In genomic region chr11:41879186-41879738, GRCh38 we compare ENCODE assay signal across 25 cellular contexts.
DNase-seq lines count a peak whose midpoint lies in the region; ATAC-seq, FAIRE-seq and TF ChIP-seq lines count a peak whose summit lies in the region.
"Had no signal": no experiment of that assay in that cellular context is flagged by ENCODE, and none has a peak within 500 bp of the region (broad histone marks: within the 10 kb centered on the region; RNA-seq: fewer than 3 reads in every experiment).

No MANE protein-coding gene starts in this region.

- H4K20me1 ChIP-seq in HepG2 (ENCODE audit: insufficient read depth, low read length): no peaks in the 10 kb centered on the region

- ATAC-seq in HepG2 (no peak), right lobe of liver (no peak), Right ventricle myocardium superior (ENCODE audit: poor library complexity) (no peak), left cardiac atrium (no peak)
- ATAC-seq: upper lobe of right lung had no signal

- TF ChIP-seq EP300 in HepG2 (IDR thresholded peaks at IDR 0.05; ENCODE audit: low read depth in 2 of 2, low read length in 2 of 2) (no peak), HepG2 (CRISPR knock-in tag; IDR thresholded peaks at IDR 0.05; ENCODE audit: borderline replicate concordance) (no peak)

- no peaks in the 10 kb centered on the region for H3K27me3 Mint-ChIP-seq in activated CD4-positive, alpha-beta T cell treated with anti-CD3 and anti-CD28 coated beads, Interleukin-2, amount 10 ng/mL, durations not matched to agents 7 days and 5 days
- H3K27me3 Mint-ChIP-seq: activated CD4-positive, alpha-beta memory T cell treated with anti-CD3 and anti-CD28 coated beads for 36 hours; activated naive CD4-positive, alpha-beta T cell treated with anti-CD3 and anti-CD28 coated beads, Interleukin-2, amount 10 ng/mL, durations not matched to agents 7 days and 5 days; CD4-positive, alpha-beta memory T cell had no signal

- no peak overlapping the region for H3K4me3 ChIP-seq in HepG2 (replicated peaks in 1 of 3; ENCODE audit: insufficient read depth in 1 of 3, low read depth in 2 of 3, low read length in 3 of 3)
- H3K4me3 ChIP-seq in right lobe of liver: no peak overlapping the region
- H3K4me3 ChIP-seq in fibroblast of the aortic adventitia (ENCODE audit: low read depth, low read length): no peak overlapping the region
- H3K4me3 ChIP-seq: upper lobe of right lung had no signal

- TF ChIP-seq CTCF in HepG2 (CRISPR knock-in tag; IDR thresholded peaks at IDR 0.05) (no peak), right lobe of liver (IDR thresholded peaks at IDR 0.05) (no peak), fibroblast of the aortic adventitia (IDR thresholded peaks at IDR 0.05; ENCODE audit: insufficient read depth, low read length) (no peak)

- H3K4me1 ChIP-seq in HepG2 (ENCODE audit: insufficient read depth, low read length) (no peaks in the 10 kb centered on the region), right lobe of liver (no peaks in the 10 kb centered on the region)
- H3K4me1 ChIP-seq: upper lobe of right lung had no signal

- no peak overlapping the region for H3K4me2 ChIP-seq in HepG2 (ENCODE audit: low read depth, low read length)

- peaks cover 7% of the 10 kb centered on the region for H3K9me3 Mint-ChIP-seq in activated CD4-positive, alpha-beta T cell treated with anti-CD3 and anti-CD28 coated beads, Interleukin-2, amount 10 ng/mL, durations not matched to agents 7 days and 5 days
- H3K9me3 Mint-ChIP-seq: mesothelial cell of epicardium, nephron progenitor cell had no signal

- no peak overlapping the region for H2AFZ ChIP-seq in HepG2 (ENCODE audit: low read length)

- intact Hi-C loops in HepG2 (cut with micrococcal nuclease; ENCODE audit: unreplicated experiment) (no loop called here), right lobe of liver (cut with DNase I) (no loop called here), Right ventricle myocardium superior (cut with DNase I) (no loop called here), left cardiac atrium (cut with DNase I) (no loop called here)

- in situ Hi-C loops in HepG2 (cut with HindIII; ENCODE audit: extremely low pct_ligation_motif_present, low pct_unique_long_range_greater_than_20kb): no loop called here

- H3K9me3 ChIP-seq in HepG2 (ENCODE audit: low read length) (peaks cover 91% of the 10 kb centered on the region), right lobe of liver (no peaks in the 10 kb centered on the region)
- H3K9me3 ChIP-seq: upper lobe of right lung had no signal

- no peak for FAIRE-seq in HepG2 (lab: Jason Lieb, UNC)
- FAIRE-seq: A204.1, small intestine had no signal

- DNase-seq in HepG2 (ENCODE audit: low spot score): no peak
- DNase-seq in right lobe of liver: no peak
- peak; percentile 2 for DNase-seq in SW480 (ENCODE audit: low spot score)
- peak; percentile 21 for DNase-seq in fibroblast of the aortic adventitia (ENCODE audit: low read depth)
- DNase-seq in activated gamma-delta T cell treated with Interleukin-2 at 50 U/mL for 16 hours: no peak
- no peak for DNase-seq in activated CD4-positive, alpha-beta T cell treated with anti-CD3 and anti-CD28 coated beads, Interleukin-2, amount 10 ng/mL, durations not matched to agents 7 days and 5 days
- DNase-seq in Right ventricle myocardium superior: no peak
- DNase-seq in left cardiac atrium: no peak
- DNase-seq: activated CD4-positive, alpha-beta memory T cell treated with anti-CD3 and anti-CD28 coated beads for 36 hours; activated naive CD4-positive, alpha-beta T cell treated with anti-CD3 and anti-CD28 coated beads, Interleukin-2, amount 10 ng/mL, durations not matched to agents 7 days and 5 days; anterior cingulate cortex; CD4-positive, alpha-beta memory T cell; foreskin melanocyte; hypothalamus; islet precursor cell; NCI-H1417; NCI-H526 treated with DMSO at 0.1 percent for 48 hours; nephron progenitor cell; posterior cingulate gyrus; small intestine; stimulated activated CD4-positive, alpha-beta T cell treated with anti-CD3 and anti-CD28 coated beads, Interleukin-4, amount 100 ng/mL, for 4 hours; T-helper 2 cell; upper lobe of right lung had no signal

- H3K27ac ChIP-seq in HepG2 (ENCODE audit: extremely low read length, insufficient read depth, low read length): no peak overlapping the region
- no peak overlapping the region for H3K27ac ChIP-seq in right lobe of liver
- H3K27ac ChIP-seq: upper lobe of right lung had no signal

- no TSS peak for BruUV-seq in HepG2 (replicated peaks; lab: Mats Ljungman, UMichigan)

- H3K4me1 Mint-ChIP-seq in activated CD4-positive, alpha-beta T cell treated with anti-CD3 and anti-CD28 coated beads, Interleukin-2, amount 10 ng/mL, durations not matched to agents 7 days and 5 days: no peaks in the 10 kb centered on the region
- H3K4me1 Mint-ChIP-seq: activated naive CD4-positive, alpha-beta T cell treated with anti-CD3 and anti-CD28 coated beads, Interleukin-2, amount 10 ng/mL, durations not matched to agents 7 days and 5 days; CD4-positive, alpha-beta memory T cell; mesothelial cell of epicardium; nephron progenitor cell had no signal

- 5% methylated on average over 2 of the region's 2 CpGs for WGBS in HepG2 (ENCODE audit: low lambda C conversion rate)
- WGBS in right lobe of liver (ENCODE audit: insufficient coverage, low coverage, low lambda C conversion rate, missing lambda C conversion rate): 83% methylated on average over 2 of the region's 2 CpGs

- no peak overlapping the region for H3K9ac ChIP-seq in HepG2 (ENCODE audit: insufficient read depth, low read depth, low read length)

- no peak for TF ChIP-seq RAD21 in HepG2 (CRISPR knock-in tag; IDR thresholded peaks at IDR 0.05)

- no peak overlapping the region for H3K27ac Mint-ChIP-seq in activated CD4-positive, alpha-beta T cell treated with anti-CD3 and anti-CD28 coated beads, Interleukin-2, amount 10 ng/mL, durations not matched to agents 7 days and 5 days
- H3K27ac Mint-ChIP-seq: activated CD4-positive, alpha-beta memory T cell treated with anti-CD3 and anti-CD28 coated beads for 36 hours; activated naive CD4-positive, alpha-beta T cell treated with anti-CD3 and anti-CD28 coated beads, Interleukin-2, amount 10 ng/mL, durations not matched to agents 7 days and 5 days; CD4-positive, alpha-beta memory T cell; mesothelial cell of epicardium; nephron progenitor cell had no signal

- TF ChIP-seq POLR2A in HepG2 (IDR thresholded peaks at IDR 0.05; ENCODE audit: insufficient read depth in 1 of 2, low read depth in 2 of 2, low read length in 2 of 2): no peak
- TF ChIP-seq POLR2A in right lobe of liver (IDR thresholded peaks at IDR 0.05): no peak

- H3K36me3 Mint-ChIP-seq in activated CD4-positive, alpha-beta T cell treated with anti-CD3 and anti-CD28 coated beads, Interleukin-2, amount 10 ng/mL, durations not matched to agents 7 days and 5 days (ENCODE audit: low read depth): no peaks in the 10 kb centered on the region
- H3K36me3 Mint-ChIP-seq: activated CD4-positive, alpha-beta memory T cell treated with anti-CD3 and anti-CD28 coated beads for 36 hours; activated naive CD4-positive, alpha-beta T cell treated with anti-CD3 and anti-CD28 coated beads, Interleukin-2, amount 10 ng/mL, durations not matched to agents 7 days and 5 days; CD4-positive, alpha-beta memory T cell; mesothelial cell of epicardium had no signal

- POLR2A ChIA-PET in HepG2 (lab: Yijun Ruan, JAX): no interaction called here
- POLR2A ChIA-PET in activated CD4-positive, alpha-beta T cell treated with anti-CD3 and anti-CD28 coated beads, Interleukin-2, amount 10 ng/mL, durations not matched to agents 7 days and 5 days (lab: Charles Lee): no interaction called here

- CTCF ChIA-PET in HepG2 (lab: Yijun Ruan, JAX; ENCODE audit: low intra/inter-chr PET ratio, low total read pairs): no interaction called here
- CTCF ChIA-PET in activated CD4-positive, alpha-beta T cell treated with anti-CD3 and anti-CD28 coated beads, Interleukin-2, amount 10 ng/mL, durations not matched to agents 7 days and 5 days (lab: Charles Lee): no interaction called here

- H3K27me3 ChIP-seq in HepG2 (ENCODE audit: control insufficient read depth in 1 of 2, insufficient read depth in 2 of 2, low read length in 2 of 2) (no peaks in the 10 kb centered on the region; a peak in 1 of 5 replicates), right lobe of liver (no peaks in the 10 kb centered on the region)
- H3K27me3 ChIP-seq: upper lobe of right lung had no signal

- no peak overlapping the region for H3K4me3 Mint-ChIP-seq in activated CD4-positive, alpha-beta T cell treated with anti-CD3 and anti-CD28 coated beads, Interleukin-2, amount 10 ng/mL, durations not matched to agents 7 days and 5 days
- H3K4me3 Mint-ChIP-seq: activated CD4-positive, alpha-beta memory T cell treated with anti-CD3 and anti-CD28 coated beads for 36 hours; activated naive CD4-positive, alpha-beta T cell treated with anti-CD3 and anti-CD28 coated beads, Interleukin-2, amount 10 ng/mL, durations not matched to agents 7 days and 5 days; CD4-positive, alpha-beta memory T cell; mesothelial cell of epicardium; nephron progenitor cell had no signal

- no peaks in the 10 kb centered on the region for H3K79me2 ChIP-seq in HepG2 (ENCODE audit: insufficient read depth, low read length)

- H3K36me3 ChIP-seq in HepG2 (replicated peaks in 1 of 2; ENCODE audit: control insufficient read depth in 1 of 2, insufficient read depth in 2 of 2, low read length in 2 of 2) (no peaks in the 10 kb centered on the region), right lobe of liver (no peaks in the 10 kb centered on the region)
- H3K36me3 ChIP-seq: upper lobe of right lung had no signal

TF ChIP-seq in HepG2, 621 proteins besides CTCF, POLR2A, EP300 and RAD21 (continues in another document):
- TF ChIP-seq NFE2L2 (IDR thresholded peaks at IDR 0.05; ENCODE audit: low read length): peak; percentile 37; the same call in 1 of the 2 replicates

Comparison
In these comparisons a context has a peak if more than half of its experiments do, and no peak if none do; other contexts are left out.
1. DNase-seq: peak in SW480 (single experiment) and fibroblast of the aortic adventitia (single experiment); none in HepG2 (single experiment), right lobe of liver (0 of 3), activated gamma-delta T cell treated with Interleukin-2 at 50 U/mL for 16 hours (single experiment), activated CD4-positive, alpha-beta T cell treated with anti-CD3 and anti-CD28 coated beads, Interleukin-2, amount 10 ng/mL, durations not matched to agents 7 days and 5 days (single experiment), Right ventricle myocardium superior (single experiment) and left cardiac atrium (single experiment).